Comparison of ENCODE assay signal across 1 cellular context in genomic region chr17:43006639-43007551, GRCh38.
A peak's percentile ranks its signal among the peaks of the same experiment; 100 is the strongest.
TF ChIP-seq lines count a peak whose summit lies in the region.

TSS of gene IFI35 (plus strand) at chr17:43006784. CDS start at chr17:43006948, 164 bp downstream.

TF ChIP-seq in HepG2, 621 proteins besides CTCF, POLR2A, EP300 and RAD21 (continued from another document and continues in another):
- TF ChIP-seq ZNF660 (CRISPR knock-in tag; IDR thresholded peaks at IDR 0.05; ENCODE audit: borderline replicate concordance, low read depth) (no peak), E2F2 (CRISPR knock-in tag; IDR thresholded peaks at IDR 0.05; ENCODE audit: borderline replicate concordance) (0 out of 2 replicates have a peak, but pooled peaks have one; percentile 54), NCOA2 (CRISPR knock-in tag; IDR thresholded peaks at IDR 0.05) (0 out of 2 replicates have a peak, but pooled peaks have one; percentile 21), SALL2 (CRISPR knock-in tag; IDR thresholded peaks at IDR 0.05) (no peak; the same call in 1 of the 2 replicates), ZBTB25 (CRISPR knock-in tag; IDR thresholded peaks at IDR 0.05) (peak; percentile 51; the same call in 1 of the 2 replicates), SP4 (CRISPR knock-in tag; IDR thresholded peaks at IDR 0.05) (peak; percentile 77; the same call in 1 of the 2 replicates), RXRA (CRISPR knock-in tag; IDR thresholded peaks at IDR 0.05) (peak; percentile 39; the same call in 1 of the 2 replicates), ZNF564 (CRISPR knock-in tag; IDR thresholded peaks at IDR 0.05) (peak; percentile 63; the same call in 1 of the 2 replicates), HOMEZ (CRISPR knock-in tag; IDR thresholded peaks at IDR 0.05; ENCODE audit: low read depth) (no peak), ZNF850 (CRISPR knock-in tag; conservative IDR thresholded peaks at IDR 0.05) (no peak), TFDP1 (CRISPR knock-in tag; IDR thresholded peaks at IDR 0.05; ENCODE audit: borderline replicate concordance) (no peak), KIAA2018 (CRISPR knock-in tag; IDR thresholded peaks at IDR 0.05; ENCODE audit: borderline replicate concordance) (0 out of 2 replicates have a peak, but pooled peaks have one; percentile 37), ZNF10 (CRISPR knock-in tag; IDR thresholded peaks at IDR 0.05; ENCODE audit: borderline replicate concordance, low read depth) (no peak), IRF2 (CRISPR knock-in tag; IDR thresholded peaks at IDR 0.05) (peak; percentile 100), ZNF563 (CRISPR knock-in tag; IDR thresholded peaks at IDR 0.05) (0 out of 2 replicates have a peak, but pooled peaks have one; percentile 30), NR3C1 (CRISPR knock-in tag; IDR thresholded peaks at IDR 0.05) (no peak), SMAD9 (CRISPR knock-in tag; IDR thresholded peaks at IDR 0.05) (no peak), ZNF256 (CRISPR knock-in tag; conservative IDR thresholded peaks at IDR 0.05) (peak; percentile 82; the same call in 1 of the 2 replicates), FOXC1 (CRISPR knock-in tag; IDR thresholded peaks at IDR 0.05; ENCODE audit: borderline replicate concordance) (no peak), ZBTB7B (CRISPR knock-in tag; IDR thresholded peaks at IDR 0.05) (peak; percentile 59), ZNF546 (CRISPR knock-in tag; conservative IDR thresholded peaks at IDR 0.05) (no peak), MXI1 (IDR thresholded peaks at IDR 0.05; ENCODE audit: borderline replicate concordance, low read depth, low read length) (peak; percentile 49; the same call in 1 of the 3 replicates), BRCA1 (CRISPR knock-in tag; IDR thresholded peaks at IDR 0.05) (0 out of 2 replicates have a peak, but pooled peaks have one; percentile 71), ZNF788 (CRISPR knock-in tag; IDR thresholded peaks at IDR 0.05; ENCODE audit: borderline replicate concordance) (0 out of 2 replicates have a peak, but pooled peaks have one; percentile 25), ETV5 (CRISPR knock-in tag; IDR thresholded peaks at IDR 0.05; ENCODE audit: borderline replicate concordance) (0 out of 2 replicates have a peak, but pooled peaks have one; percentile 4), YY1 (IDR thresholded peaks at IDR 0.05; ENCODE audit: insufficient read depth, insufficient replicate concordance, low read depth, low read length) (peak; percentile 25), HNF1B (CRISPR knock-in tag; IDR thresholded peaks at IDR 0.05) (peak; percentile 61), SCMH1 (CRISPR knock-in tag; IDR thresholded peaks at IDR 0.05; ENCODE audit: borderline replicate concordance) (no peak), ZNF704 (CRISPR knock-in tag; IDR thresholded peaks at IDR 0.05; ENCODE audit: borderline replicate concordance) (no peak), ATF3 (CRISPR knock-in tag; IDR thresholded peaks at IDR 0.05) (peak; percentile 32; the same call in 1 of the 2 replicates), GATAD1 (CRISPR knock-in tag; IDR thresholded peaks at IDR 0.05) (peak; percentile 34), ZFP37 (CRISPR knock-in tag; IDR thresholded peaks at IDR 0.05; ENCODE audit: borderline replicate concordance) (peak; percentile 64; the same call in 1 of the 2 replicates), ZNF292 (CRISPR knock-in tag; IDR thresholded peaks at IDR 0.05; ENCODE audit: borderline replicate concordance, low read depth) (peak; percentile 34), THAP11 (CRISPR knock-in tag; IDR thresholded peaks at IDR 0.05) (peak; percentile 62; the same call in 1 of the 2 replicates), ZNF496 (CRISPR knock-in tag; IDR thresholded peaks at IDR 0.05; ENCODE audit: insufficient replicate concordance) (no peak), ZNF782 (CRISPR knock-in tag; IDR thresholded peaks at IDR 0.05; ENCODE audit: borderline replicate concordance) (0 out of 2 replicates have a peak, but pooled peaks have one; percentile 16), ZNF777 (CRISPR knock-in tag; IDR thresholded peaks at IDR 0.05) (0 out of 2 replicates have a peak, but pooled peaks have one; percentile 6), ZGPAT (CRISPR knock-in tag; IDR thresholded peaks at IDR 0.05) (peak; percentile 68), EEA1 (CRISPR knock-in tag; IDR thresholded peaks at IDR 0.05; ENCODE audit: borderline replicate concordance) (0 out of 2 replicates have a peak, but pooled peaks have one; percentile 77), GMEB1 (CRISPR knock-in tag; IDR thresholded peaks at IDR 0.05; ENCODE audit: borderline replicate concordance) (no peak; the same call in 1 of the 2 replicates)
